ENCODE assay signal across 18 cellular contexts in genomic region chr11:73272680-73273038, GRCh38. TPM values are rescaled to one million over a fixed set of nuclear protein-coding genes. Genes with fewer than 3 reads are reported as not detected.
A peak's percentile ranks its signal among the peaks of the same experiment; 100 is the strongest.
DNase-seq lines count a peak whose midpoint lies in the region; ATAC-seq and TF ChIP-seq lines count a peak whose summit lies in the region.
"Had no signal": no experiment of that assay in that cellular context is flagged by ENCODE, and none has a peak within 500 bp of the region (broad histone marks: within the 10 kb centered on the region; RNA-seq: fewer than 3 reads in every experiment).

No MANE protein-coding gene starts in this region.

- no peaks in the 10 kb centered on the region for H3K27me3 ChIP-seq in Caco-2 (replicated peaks; ENCODE audit: control insufficient read depth, insufficient read depth, low read length)
- H3K27me3 ChIP-seq in OCI-LY3 (ENCODE audit: low read depth, low read length), result no peaks in the 10 kb centered on the region
- H3K27me3 ChIP-seq in stomach, result peaks cover 0 to 25% (median 0%) of the 10 kb centered on the region in 3 donors
- H3K27me3 ChIP-seq: vagina had no signal

- H3K9me3 ChIP-seq in Caco-2, result no peaks in the 10 kb centered on the region
- H3K9me3 ChIP-seq in OCI-LY3 (ENCODE audit: insufficient read depth, low read length), result no peaks in the 10 kb centered on the region
- H3K9me3 ChIP-seq in stomach, result no peaks in the 10 kb centered on the region
- H3K9me3 ChIP-seq: vagina had no signal

- peak overlapping the region; percentile 38 for H3K4me3 ChIP-seq in Caco-2 (ENCODE audit: low read depth, low read length)
- H3K4me3 ChIP-seq in OCI-LY3 (ENCODE audit: low read length), result peak overlapping the region; percentile 86
- H3K4me3 ChIP-seq in stomach, result peak overlapping the region in 3 of 4 donors; percentile 3 to 21 (median 9)

- TF ChIP-seq CTCF in Caco-2 (IDR thresholded peaks at IDR 0.05; ENCODE audit: insufficient read depth in 1 of 2, low read depth in 1 of 2, low read length in 1 of 2, severe bottlenecking in 1 of 2, unreplicated experiment in 1 of 2), result no peak
- TF ChIP-seq CTCF in OCI-LY3 (IDR thresholded peaks at IDR 0.05; ENCODE audit: low read depth, low read length), result no peak
- no peak for TF ChIP-seq CTCF in stomach (IDR thresholded peaks at IDR 0.05)

- DNase-seq in Caco-2 (no peak), left lobe of liver (ENCODE audit: low spot score) (peak; percentile 38), stomach (peak; percentile 15), SK-N-DZ (ENCODE audit: low spot score) (no peak), anterior cingulate cortex (lab: John Stamatoyannopoulos, UW) (no peak)
- DNase-seq: activated CD4-positive, CD25-positive, alpha-beta regulatory T cell; activated naive CD4-positive, alpha-beta T cell; CD8-positive, alpha-beta memory T cell; KG1; NCI-H524 treated with DMSO at 0.1 percent for 48 hours; stimulated activated CD4-positive, alpha-beta T cell treated with anti-CD3 and anti-CD28 coated beads, Interleukin-12 subunit alpha, Interleukin-12 subunit beta, amount 100 ng/mL, for 4 hours; stimulated activated naive CD8-positive, alpha-beta T cell treated with anti-CD3 and anti-CD28 coated beads, Interleukin-15, amount 100 ng/mL, for 72 hours had no signal

- H3K4me1 Mint-ChIP-seq in Caco-2 (ENCODE audit: low read depth, unreplicated experiment), result peaks cover 80% of the 10 kb centered on the region
- H3K4me1 Mint-ChIP-seq: CD8-positive, alpha-beta memory T cell; stimulated activated naive CD8-positive, alpha-beta T cell treated with anti-CD3 and anti-CD28 coated beads, Interleukin-15, amount 100 ng/mL, for 72 hours had no signal

- H3K27ac Mint-ChIP-seq in Caco-2 (ENCODE audit: unreplicated experiment), result peak overlapping the region; percentile 99
- H3K27ac Mint-ChIP-seq: activated T-cell treated with anti-CD3 and anti-CD28 coated beads, Interleukin-2, amount 50 U/mL, for 24 hours; H9; stimulated activated naive CD8-positive, alpha-beta T cell treated with anti-CD3 and anti-CD28 coated beads, Interleukin-15, amount 100 ng/mL, for 72 hours had no signal

- H3K79me2 ChIP-seq in OCI-LY3 (ENCODE audit: low read length), result peaks cover 89% of the 10 kb centered on the region

- TF ChIP-seq EP300 in stomach (IDR thresholded peaks at IDR 0.05), result no peak

- H3K4me1 ChIP-seq in Caco-2 (peaks cover 85% of the 10 kb centered on the region), OCI-LY3 (ENCODE audit: low read length) (peaks cover 74% of the 10 kb centered on the region), stomach (peaks cover 0 to 29% (median 2%) of the 10 kb centered on the region in 4 donors)
- H3K4me1 ChIP-seq: foreskin keratinocyte, vagina had no signal

- no peak overlapping the region for H2AFZ ChIP-seq in OCI-LY3 (ENCODE audit: low read depth, low read length)

- WGBS in stomach, 5 donors, result 92 to 97% (median 93%) methylated on average over 6 to 7 of the region's 7 CpGs

- intact Hi-C loops in Caco-2 (cut with micrococcal nuclease; ENCODE audit: unreplicated experiment), result no loop called here
- intact Hi-C loops in stomach (cut with DNase I; ENCODE audit: low total_unique reads), result no loop called here

- peak overlapping the region; percentile 80 for H3K4me3 Mint-ChIP-seq in Caco-2 (ENCODE audit: unreplicated experiment)
- H3K4me3 Mint-ChIP-seq: activated T-cell treated with anti-CD3 and anti-CD28 coated beads, Interleukin-2, amount 50 U/mL, for 24 hours; CD8-positive, alpha-beta memory T cell; H9; stimulated activated naive CD8-positive, alpha-beta T cell treated with anti-CD3 and anti-CD28 coated beads, Interleukin-15, amount 100 ng/mL, for 72 hours had no signal

- ATAC-seq in left lobe of liver, result no peak
- no peak for ATAC-seq in HG02884 (IDR thresholded peaks at IDR 0.05; ENCODE audit: unreplicated experiment)
- ATAC-seq: stimulated activated naive CD8-positive, alpha-beta T cell treated with anti-CD3 and anti-CD28 coated beads, Interleukin-15, amount 100 ng/mL, for 72 hours had no signal

- H4K20me1 ChIP-seq in OCI-LY3 (ENCODE audit: insufficient read depth, low read length), result peaks cover 25% of the 10 kb centered on the region

- no peaks in the 10 kb centered on the region for H3K9me3 Mint-ChIP-seq in Caco-2 (ENCODE audit: unreplicated experiment)
- H3K9me3 Mint-ChIP-seq: activated T-cell treated with anti-CD3 and anti-CD28 coated beads, Interleukin-2, amount 50 U/mL, for 24 hours; CD8-positive, alpha-beta memory T cell; H9; stimulated activated naive CD8-positive, alpha-beta T cell treated with anti-CD3 and anti-CD28 coated beads, Interleukin-15, amount 100 ng/mL, for 72 hours had no signal

- CTCF ChIA-PET in Caco-2 (lab: Charles Lee), result interaction anchor here (0.5 to 2.2 kb wide), 10 partner anchors 14 to 438 kb away, joined by 3 to 20 read pairs (median 4); no protein-coding TSS in a partner anchor

- H3K36me3 ChIP-seq in Caco-2 (ENCODE audit: control insufficient read depth, insufficient read depth, low read length), result peaks cover 3% of the 10 kb centered on the region; the same call in 1 of the 2 replicates
- peaks cover 40% of the 10 kb centered on the region for H3K36me3 ChIP-seq in OCI-LY3 (replicated peaks; ENCODE audit: low read depth, low read length)
- H3K36me3 ChIP-seq in stomach, result no peaks in the 10 kb centered on the region
- H3K36me3 ChIP-seq: vagina had no signal

- POLR2A ChIA-PET in Caco-2 (lab: Charles Lee), result interaction anchor here (1.2 to 1.6 kb wide), 5 partner anchors 10 to 35 kb away, joined by 3 to 11 read pairs (median 4); no protein-coding TSS in a partner anchor

- H3K4me2 ChIP-seq in OCI-LY3 (ENCODE audit: low read length), result peak overlapping the region; percentile 89

- BruUV-seq in Caco-2 (replicated peaks; lab: Mats Ljungman, UMichigan), result no TSS peak

- H3K27me3 Mint-ChIP-seq in Caco-2 (ENCODE audit: insufficient read depth, unreplicated experiment), result no peaks in the 10 kb centered on the region
- H3K27me3 Mint-ChIP-seq: activated T-cell treated with anti-CD3 and anti-CD28 coated beads, Interleukin-2, amount 50 U/mL, for 24 hours had no signal

- no peak for TF ChIP-seq POLR2A in stomach (IDR thresholded peaks at IDR 0.05)

- H3K9ac ChIP-seq in OCI-LY3 (ENCODE audit: low read length), result peak overlapping the region; percentile 92

- H3K36me3 Mint-ChIP-seq in Caco-2 (ENCODE audit: insufficient read depth, unreplicated experiment), result peaks cover 71% of the 10 kb centered on the region
- H3K36me3 Mint-ChIP-seq: CD8-positive, alpha-beta memory T cell had no signal

- H3K27ac ChIP-seq in OCI-LY3 (ENCODE audit: low read length), result peak overlapping the region; percentile 94
- H3K27ac ChIP-seq in stomach, result peak overlapping the region in 2 of 5 donors; percentile 25 to 26
- H3K27ac ChIP-seq: foreskin keratinocyte, vagina had no signal

RNA-seq across cellular contexts. Expression of gene P2RY6, which starts 0.5 kb away (rescaled TPM):
- 48.4 and 55.7 TPM in 2 replicates for total RNA-seq in Caco-2 (2022)
- 0.25 TPM for total RNA-seq in left lobe of liver
- 1 to 10 TPM in 1 of 5 donors, under 1 TPM in 1, not detected in 3; 0.29 to 1.3 TPM for total RNA-seq in stomach
- polyA plus RNA-seq in stomach, result 1 to 10 TPM; 1.2 to 2.9 (median 2.1) TPM
- polyA plus RNA-seq in SK-N-DZ (2014; cell fraction: cytosol; rRNA removed), result 0.16 and 2.5 TPM in 2 replicates
- polyA plus RNA-seq in SK-N-DZ (2014; cell fraction: nucleus; rRNA removed), result 0.25 TPM in 1 of 2 replicates, not detected in the other
- total RNA-seq: foreskin keratinocyte, H9 had no signal
- polyA plus RNA-seq: CD8-positive, alpha-beta memory T cell; foreskin keratinocyte had no signal

RNA-seq across cellular contexts. Expression of gene ARHGEF17, which starts 35.4 kb away (rescaled TPM):
- total RNA-seq in Caco-2 (2022), result 77.9 and 78.1 TPM in 2 replicates
- 6.8 TPM for total RNA-seq in left lobe of liver
- total RNA-seq in stomach, result 10 to 100 TPM; 29.9 to 66.5 (median 38.8) TPM
- 10 to 100 TPM in 2 of 3 donors, 1 to 10 TPM in 1; 5.0 to 13.1 (median 10.8) TPM for polyA plus RNA-seq in stomach
- 10.9 and 15.1 TPM in 2 replicates for polyA plus RNA-seq in SK-N-DZ (2014; cell fraction: cytosol; rRNA removed)
- 97.3 and 116 TPM in 2 replicates for polyA plus RNA-seq in SK-N-DZ (2014; cell fraction: nucleus; rRNA removed)
- total RNA-seq: CD8-positive, alpha-beta memory T cell had no signal
- polyA plus RNA-seq: CD8-positive, alpha-beta memory T cell had no signal

RNA-seq across cellular contexts. Expression of gene P2RY2, which starts 54.6 kb away (rescaled TPM):
- total RNA-seq in Caco-2 (2022) (10.4 and 11.4 TPM in 2 replicates), left lobe of liver (6.0 TPM), stomach (10 to 100 TPM in 1 of 5 donors, 1 to 10 TPM in 2, not detected in 2; 1.0 to 13.3 (median 1.3) TPM)
- 1 to 10 TPM in 1 of 3 donors, under 1 TPM in 1, not detected in 1; 0.81 to 4.7 TPM for polyA plus RNA-seq in stomach
- not detected in 2 replicates for polyA plus RNA-seq in SK-N-DZ (2014; cell fraction: cytosol; rRNA removed)
- not detected in 2 replicates for polyA plus RNA-seq in SK-N-DZ (2014; cell fraction: nucleus; rRNA removed)
- total RNA-seq: CD8-positive, alpha-beta memory T cell had no signal
- polyA plus RNA-seq: CD8-positive, alpha-beta memory T cell had no signal

Comparison
In these comparisons a context has a peak if more than half of its experiments do, and no peak if none do; other contexts are left out.
1. DNase-seq: peak in left lobe of liver (single experiment) and stomach (single experiment); none in Caco-2 (0 of 2), SK-N-DZ (single experiment) and anterior cingulate cortex (0 of 58).
2. H3K4me3 ChIP-seq: peak in every context shown above with its lines; median percentile 86 in OCI-LY3; 38 in Caco-2; 9 in stomach.
3. RNA of gene P2RY6, which starts 0.5 kb away (total RNA-seq): 48.4 to 55.7 TPM in Caco-2; 0.25 TPM in left lobe of liver (single experiment) and 0.29 to 1.3 TPM in stomach; every median in the first group is over 10 times any median in the second.